In genomic region chr10:131815366-131816156, GRCh38 we compare ENCODE assay signal across 15 cellular contexts.
DNase-seq lines count a peak whose midpoint lies in the region; ATAC-seq and TF ChIP-seq lines count a peak whose summit lies in the region.
"Had no signal": no experiment of that assay in that cellular context is flagged by ENCODE, and none has a peak within 500 bp of the region (broad histone marks: within the 10 kb centered on the region; RNA-seq: fewer than 3 reads in every experiment).

No MANE protein-coding gene starts in this region.

- no peaks in the 10 kb centered on the region for H3K79me1 ChIP-seq in neuronal stem cell (ENCODE audit: low read depth, low read length)

- TF ChIP-seq CTCF in right atrium auricular region (IDR thresholded peaks at IDR 0.05) (no peak), heart right ventricle (IDR thresholded peaks at IDR 0.05) (no peak)

- H3K9ac ChIP-seq in neuronal stem cell (ENCODE audit: low read depth, low read length, poor library complexity): no peak overlapping the region

- no peak overlapping the region for H3K4ac ChIP-seq in neuronal stem cell (ENCODE audit: low read length)

- H4K91ac ChIP-seq in neuronal stem cell (ENCODE audit: low read depth, low read length, poor library complexity): no peak overlapping the region

- ATAC-seq in heart right ventricle: no peak
- ATAC-seq in HG02642 (IDR thresholded peaks at IDR 0.05; ENCODE audit: poor library complexity, unreplicated experiment): no peak
- ATAC-seq: PC-3 had no signal

- 44 to 49% methylated on average over 13 of the region's 13 CpGs for WGBS in heart right ventricle, 2 donors
- no CpG with 5 or more reads among the region's 13 CpGs for WGBS in neuronal stem cell (ENCODE audit: extremely low coverage in 2 of 2, insufficient read length in 2 of 2, insufficient replicate concordance in 1 of 2), 2 donors

- H3K36me3 ChIP-seq in right atrium auricular region (no peaks in the 10 kb centered on the region), heart right ventricle (no peaks in the 10 kb centered on the region), neuronal stem cell (replicated peaks in 1 of 2; ENCODE audit: control insufficient read depth in 2 of 2, insufficient read depth in 2 of 2, low read length in 2 of 2) (no peaks in the 10 kb centered on the region)
- H3K36me3 ChIP-seq: BE2C had no signal

- DNase-seq in right atrium auricular region (ENCODE audit: low spot score) (peak; percentile 32), heart right ventricle (no peak), RPMI8226 (peak; percentile 57), neuronal stem cell (ENCODE audit: low spot score) (no peak), ureter (ENCODE audit: low spot score) (peak; percentile 33), SK-N-DZ (ENCODE audit: low spot score) (no peak)
- DNase-seq: BE2C; CD8-positive, alpha-beta memory T cell; Karpas-422; MM.1S; NCI-H1105 treated with DMSO at 0.1 percent for 48 hours; NCI-H1930; NCI-H524 treated with DMSO at 0.1 percent for 48 hours; PC-3 had no signal

- no peak overlapping the region for H2AFZ ChIP-seq in neuronal stem cell (ENCODE audit: low read length)

- H3K4me3 ChIP-seq in right atrium auricular region (no peak overlapping the region), heart right ventricle (no peak overlapping the region), neuronal stem cell (ENCODE audit: low read length in 2 of 2) (no peak overlapping the region)

- H3K18ac ChIP-seq in neuronal stem cell (ENCODE audit: low read length): peak overlapping the region; percentile 44

- H3K14ac ChIP-seq in neuronal stem cell (ENCODE audit: low read length): no peak overlapping the region

- H3K4me1 ChIP-seq in right atrium auricular region (no peaks in the 10 kb centered on the region), heart right ventricle (no peaks in the 10 kb centered on the region), neuronal stem cell (ENCODE audit: control insufficient read depth in 2 of 2, insufficient read depth in 1 of 2, low read depth in 1 of 2, low read length in 2 of 2) (no peaks in the 10 kb centered on the region)
- H3K4me1 ChIP-seq: BE2C had no signal

- no peaks in the 10 kb centered on the region for H3K9me3 ChIP-seq in right atrium auricular region
- H3K9me3 ChIP-seq in heart right ventricle: no peaks in the 10 kb centered on the region
- no peaks in the 10 kb centered on the region for H3K9me3 ChIP-seq in neuronal stem cell (replicated peaks in 1 of 2; ENCODE audit: control insufficient read depth in 2 of 2, insufficient read depth in 1 of 2, low read depth in 1 of 2, low read length in 2 of 2)
- H3K9me3 ChIP-seq: BE2C had no signal

- H3K4me2 ChIP-seq in neuronal stem cell (ENCODE audit: insufficient read depth, low read length, poor library complexity, severe bottlenecking): no peak overlapping the region

- H2BK120ac ChIP-seq in neuronal stem cell (ENCODE audit: low read depth, low read length): no peak overlapping the region

- no peak overlapping the region for H2BK12ac ChIP-seq in neuronal stem cell (ENCODE audit: low read length)

- no peaks in the 10 kb centered on the region for H3K27me3 ChIP-seq in right atrium auricular region
- H3K27me3 ChIP-seq in heart right ventricle: peaks cover 0 to 64% (median 53%) of the 10 kb centered on the region in 7 donors
- peaks cover 0 to 28% (median 0%) of the 10 kb centered on the region in 3 experiments for H3K27me3 ChIP-seq in neuronal stem cell (ENCODE audit: control insufficient read depth in 3 of 3, insufficient read depth in 3 of 3, low read depth in 1 of 3, low read length in 3 of 3)
- H3K27me3 ChIP-seq: BE2C had no signal

- H2BK15ac ChIP-seq in neuronal stem cell (ENCODE audit: low read length): no peak overlapping the region

- no peak overlapping the region for H2AK5ac ChIP-seq in neuronal stem cell (ENCODE audit: low read depth, low read length)

- H2BK5ac ChIP-seq in neuronal stem cell (ENCODE audit: low read length): no peak overlapping the region

- intact Hi-C loops in heart right ventricle (cut with DNase I): no loop called here

- H3K27ac ChIP-seq in right atrium auricular region: no peak overlapping the region
- no peak overlapping the region for H3K27ac ChIP-seq in heart right ventricle
- H3K27ac ChIP-seq in neuronal stem cell (replicated peaks; ENCODE audit: low read length): no peak overlapping the region

- H4K8ac ChIP-seq in neuronal stem cell (ENCODE audit: low read depth, low read length): no peak overlapping the region

- no peak overlapping the region for H3K23ac ChIP-seq in neuronal stem cell (ENCODE audit: low read depth, low read length, poor library complexity)

Comparison
In these comparisons a context has a peak if more than half of its experiments do, and no peak if none do; other contexts are left out.
1. DNase-seq: peak in right atrium auricular region (single experiment), RPMI8226 (single experiment) and ureter (single experiment); none in heart right ventricle (0 of 2), neuronal stem cell (single experiment) and SK-N-DZ (single experiment).